1 cellular context compared by ENCODE assay signal in the genomic region with DNA sequence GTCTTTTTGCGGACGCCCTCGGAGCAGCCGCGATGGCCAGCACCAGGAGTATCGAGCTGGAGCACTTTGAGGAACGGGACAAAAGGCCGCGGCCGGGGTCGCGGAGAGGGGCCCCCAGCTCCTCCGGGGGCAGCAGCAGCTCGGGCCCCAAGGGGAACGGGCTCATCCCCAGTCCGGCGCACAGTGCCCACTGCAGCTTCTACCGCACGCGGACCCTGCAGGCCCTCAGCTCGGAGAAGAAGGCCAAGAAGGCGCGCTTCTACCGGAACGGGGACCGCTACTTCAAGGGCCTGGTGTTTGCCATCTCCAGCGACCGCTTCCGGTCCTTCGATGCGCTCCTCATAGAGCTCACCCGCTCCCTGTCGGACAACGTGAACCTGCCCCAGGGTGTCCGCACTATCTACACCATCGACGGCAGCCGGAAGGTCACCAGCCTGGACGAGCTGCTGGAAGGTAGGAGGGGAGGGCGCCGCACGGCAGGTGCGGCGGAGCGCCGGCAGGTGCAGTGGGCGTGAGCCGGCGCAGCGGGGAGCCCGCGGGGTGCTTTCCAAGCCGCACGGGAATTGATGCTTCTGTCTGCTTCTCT.
TF ChIP-seq lines count a peak whose summit lies in the region.

No MANE protein-coding gene starts in this region.

TF ChIP-seq in HEK293, 187 proteins besides CTCF, POLR2A, EP300 and RAD21 (continued from another document):
- no peak for TF ChIP-seq ZSCAN4 (tag by site-specific recombination; IDR thresholded peaks at IDR 0.05)
- TF ChIP-seq ZBTB21 (tag by site-specific recombination; IDR thresholded peaks at IDR 0.05): no peak
- TF ChIP-seq ZNF530 (tag by site-specific recombination; IDR thresholded peaks at IDR 0.05; ENCODE audit: low read depth): no peak
- no peak for TF ChIP-seq ZNF837 (tag by site-specific recombination; IDR thresholded peaks at IDR 0.05)
- TF ChIP-seq, protein P1, sequence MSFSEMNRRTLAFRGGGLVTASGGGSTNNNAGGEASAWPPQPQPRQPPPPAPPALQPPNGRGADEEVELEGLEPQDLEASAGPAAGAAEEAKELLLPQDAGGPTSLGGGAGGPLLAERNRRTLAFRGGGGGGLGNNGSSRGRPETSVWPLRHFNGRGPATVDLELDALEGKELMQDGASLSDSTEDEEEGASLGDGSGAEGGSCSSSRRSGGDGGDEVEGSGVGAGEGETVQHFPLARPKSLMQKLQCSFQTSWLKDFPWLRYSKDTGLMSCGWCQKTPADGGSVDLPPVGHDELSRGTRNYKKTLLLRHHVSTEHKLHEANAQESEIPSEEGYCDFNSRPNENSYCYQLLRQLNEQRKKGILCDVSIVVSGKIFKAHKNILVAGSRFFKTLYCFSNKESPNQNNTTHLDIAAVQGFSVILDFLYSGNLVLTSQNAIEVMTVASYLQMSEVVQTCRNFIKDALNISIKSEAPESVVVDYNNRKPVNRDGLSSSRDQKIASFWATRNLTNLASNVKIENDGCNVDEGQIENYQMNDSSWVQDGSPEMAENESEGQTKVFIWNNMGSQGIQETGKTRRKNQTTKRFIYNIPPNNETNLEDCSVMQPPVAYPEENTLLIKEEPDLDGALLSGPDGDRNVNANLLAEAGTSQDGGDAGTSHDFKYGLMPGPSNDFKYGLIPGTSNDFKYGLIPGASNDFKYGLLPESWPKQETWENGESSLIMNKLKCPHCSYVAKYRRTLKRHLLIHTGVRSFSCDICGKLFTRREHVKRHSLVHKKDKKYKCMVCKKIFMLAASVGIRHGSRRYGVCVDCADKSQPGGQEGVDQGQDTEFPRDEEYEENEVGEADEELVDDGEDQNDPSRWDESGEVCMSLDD (tag by site-specific recombination; IDR thresholded peaks at IDR 0.05): peak; percentile 48; the same call in 1 of the 2 replicates
- TF ChIP-seq SP3 (tag by site-specific recombination; IDR thresholded peaks at IDR 0.05): no peak
- TF ChIP-seq ZXDB (tag by site-specific recombination; IDR thresholded peaks at IDR 0.05): peak; percentile 15; the same call in 1 of the 2 replicates
- TF ChIP-seq KLF1 (tag by site-specific recombination; IDR thresholded peaks at IDR 0.05): no peak
- TF ChIP-seq, protein P2, sequence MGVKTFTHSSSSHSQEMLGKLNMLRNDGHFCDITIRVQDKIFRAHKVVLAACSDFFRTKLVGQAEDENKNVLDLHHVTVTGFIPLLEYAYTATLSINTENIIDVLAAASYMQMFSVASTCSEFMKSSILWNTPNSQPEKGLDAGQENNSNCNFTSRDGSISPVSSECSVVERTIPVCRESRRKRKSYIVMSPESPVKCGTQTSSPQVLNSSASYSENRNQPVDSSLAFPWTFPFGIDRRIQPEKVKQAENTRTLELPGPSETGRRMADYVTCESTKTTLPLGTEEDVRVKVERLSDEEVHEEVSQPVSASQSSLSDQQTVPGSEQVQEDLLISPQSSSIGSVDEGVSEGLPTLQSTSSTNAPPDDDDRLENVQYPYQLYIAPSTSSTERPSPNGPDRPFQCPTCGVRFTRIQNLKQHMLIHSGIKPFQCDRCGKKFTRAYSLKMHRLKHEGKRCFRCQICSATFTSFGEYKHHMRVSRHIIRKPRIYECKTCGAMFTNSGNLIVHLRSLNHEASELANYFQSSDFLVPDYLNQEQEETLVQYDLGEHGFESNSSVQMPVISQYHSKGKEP (tag by site-specific recombination; IDR thresholded peaks at IDR 0.05): no peak
- no peak for TF ChIP-seq YY1 (tag by site-specific recombination; IDR thresholded peaks at IDR 0.05)
- TF ChIP-seq, protein P3, sequence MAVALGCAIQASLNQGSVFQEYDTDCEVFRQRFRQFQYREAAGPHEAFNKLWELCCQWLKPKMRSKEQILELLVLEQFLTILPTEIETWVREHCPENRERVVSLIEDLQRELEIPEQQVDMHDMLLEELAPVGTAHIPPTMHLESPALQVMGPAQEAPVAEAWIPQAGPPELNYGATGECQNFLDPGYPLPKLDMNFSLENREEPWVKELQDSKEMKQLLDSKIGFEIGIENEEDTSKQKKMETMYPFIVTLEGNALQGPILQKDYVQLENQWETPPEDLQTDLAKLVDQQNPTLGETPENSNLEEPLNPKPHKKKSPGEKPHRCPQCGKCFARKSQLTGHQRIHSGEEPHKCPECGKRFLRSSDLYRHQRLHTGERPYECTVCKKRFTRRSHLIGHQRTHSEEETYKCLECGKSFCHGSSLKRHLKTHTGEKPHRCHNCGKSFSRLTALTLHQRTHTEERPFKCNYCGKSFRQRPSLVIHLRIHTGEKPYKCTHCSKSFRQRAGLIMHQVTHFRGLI (tag by site-specific recombination; IDR thresholded peaks at IDR 0.05): no peak
- no peak for TF ChIP-seq ZNF654 (tag by site-specific recombination; IDR thresholded peaks at IDR 0.05; ENCODE audit: low read depth)
- TF ChIP-seq ZNF184 (tag by site-specific recombination; IDR thresholded peaks at IDR 0.05): no peak
- TF ChIP-seq ZNF660 (tag by site-specific recombination; IDR thresholded peaks at IDR 0.05): no peak
- no peak for TF ChIP-seq GLIS1 (tag by site-specific recombination; IDR thresholded peaks at IDR 0.05)
- TF ChIP-seq ZBTB17 (tag by site-specific recombination; IDR thresholded peaks at IDR 0.05): peak; percentile 59
- peak; percentile 76 for TF ChIP-seq ZIC2 (tag by site-specific recombination; IDR thresholded peaks at IDR 0.05)
- TF ChIP-seq, protein P4, sequence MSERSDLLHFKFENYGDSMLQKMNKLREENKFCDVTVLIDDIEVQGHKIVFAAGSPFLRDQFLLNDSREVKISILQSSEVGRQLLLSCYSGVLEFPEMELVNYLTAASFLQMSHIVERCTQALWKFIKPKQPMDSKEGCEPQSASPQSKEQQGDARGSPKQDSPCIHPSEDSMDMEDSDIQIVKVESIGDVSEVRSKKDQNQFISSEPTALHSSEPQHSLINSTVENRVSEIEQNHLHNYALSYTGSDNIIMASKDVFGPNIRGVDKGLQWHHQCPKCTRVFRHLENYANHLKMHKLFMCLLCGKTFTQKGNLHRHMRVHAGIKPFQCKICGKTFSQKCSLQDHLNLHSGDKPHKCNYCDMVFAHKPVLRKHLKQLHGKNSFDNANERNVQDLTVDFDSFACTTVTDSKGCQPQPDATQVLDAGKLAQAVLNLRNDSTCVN (tag by site-specific recombination; optimal IDR thresholded peaks at IDR 0.05): peak; percentile 32
- TF ChIP-seq ZNF561 (tag by site-specific recombination; IDR thresholded peaks at IDR 0.05; ENCODE audit: borderline replicate concordance): peak; percentile 36; the same call in 1 of the 2 replicates
TF ChIP-seq in HEK293: peak in this region for 16.
